In genomic region chr6:26054937-26055669, GRCh38 we compare ENCODE assay signal across 1 cellular context.
A peak's percentile ranks its signal among the peaks of the same experiment; 100 is the strongest.
TF ChIP-seq lines count a peak whose summit lies in the region.

No MANE protein-coding gene starts in this region.

TF ChIP-seq in K562, 482 proteins besides CTCF, POLR2A, EP300 and RAD21 (continued from another document and continues in another):
- 0 out of 2 replicates have a peak, but pooled peaks have one; percentile 34 for TF ChIP-seq MTA1 (IDR thresholded peaks at IDR 0.05; ENCODE audit: borderline replicate concordance)
- TF ChIP-seq ZNF124 (CRISPR knock-in tag; IDR thresholded peaks at IDR 0.05): no peak
- no peak for TF ChIP-seq ZNF507 (tag; conservative IDR thresholded peaks at IDR 0.05)
- no peak for TF ChIP-seq NCOA4 (IDR thresholded peaks at IDR 0.05; ENCODE audit: partially characterized antibody)
- peak; percentile 96 for TF ChIP-seq CHCHD3 (CRISPR knock-in tag; IDR thresholded peaks at IDR 0.05)
- TF ChIP-seq PHF8 (IDR thresholded peaks at IDR 0.05; ENCODE audit: borderline replicate concordance, low read length): no peak
- peak; percentile 68 for TF ChIP-seq SMAD1 (IDR thresholded peaks at IDR 0.05; ENCODE audit: low read depth, low read length, partially characterized antibody)
- TF ChIP-seq KDM5B (IDR thresholded peaks at IDR 0.05; ENCODE audit: insufficient replicate concordance, low read depth, low read length): peak; percentile 69
- TF ChIP-seq MCM5 (IDR thresholded peaks at IDR 0.05; ENCODE audit: low read depth): no peak
- peak; percentile 42; the same call in 1 of the 2 replicates for TF ChIP-seq SMARCA4 (IDR thresholded peaks at IDR 0.05)
- peak; percentile 43; the same call in 1 of the 2 replicates for TF ChIP-seq DPF2 (IDR thresholded peaks at IDR 0.05)
- TF ChIP-seq TAF1 (IDR thresholded peaks at IDR 0.05; ENCODE audit: control insufficient read depth, extremely low read depth, insufficient read depth, low read length, severe bottlenecking): peak; percentile 74
- TF ChIP-seq KLF6 (CRISPR knock-in tag; IDR thresholded peaks at IDR 0.05; ENCODE audit: borderline replicate concordance): no peak
- TF ChIP-seq SRF (CRISPR knock-in tag; IDR thresholded peaks at IDR 0.05): peak in 1 of 2 experiments; percentile 73; a peak in 2 of 4 replicates
- TF ChIP-seq ZNF75A (CRISPR knock-in tag; IDR thresholded peaks at IDR 0.05): 0 out of 2 replicates have a peak, but pooled peaks have one; percentile 25
- TF ChIP-seq ZNF143 (CRISPR knock-in tag; IDR thresholded peaks at IDR 0.05): no peak
- TF ChIP-seq CBX3 (IDR thresholded peaks at IDR 0.05; ENCODE audit: borderline replicate concordance in 1 of 2, low read length in 2 of 2): peak in 1 of 2 experiments; percentile 78; a peak in 2 of 3 replicates
- TF ChIP-seq ZNF644 (tag; IDR thresholded peaks at IDR 0.05; ENCODE audit: low read depth): no peak
- 0 out of 2 replicates have a peak, but pooled peaks have one; percentile 11 for TF ChIP-seq SPI1 (IDR thresholded peaks at IDR 0.05; ENCODE audit: borderline replicate concordance, low read depth, low read length)
- TF ChIP-seq ARNT (IDR thresholded peaks at IDR 0.05): no peak
- 0 out of 2 replicates have a peak, but pooled peaks have one; percentile 35 for TF ChIP-seq ZNF263 (CRISPR knock-in tag; IDR thresholded peaks at IDR 0.05; ENCODE audit: borderline replicate concordance)
- TF ChIP-seq KAT8 (IDR thresholded peaks at IDR 0.05; ENCODE audit: low read depth): no peak; the same call in 1 of the 2 replicates
- peak; percentile 7; the same call in 1 of the 2 replicates for TF ChIP-seq ZBTB12 (CRISPR knock-in tag; IDR thresholded peaks at IDR 0.05)
- TF ChIP-seq, protein P1, sequence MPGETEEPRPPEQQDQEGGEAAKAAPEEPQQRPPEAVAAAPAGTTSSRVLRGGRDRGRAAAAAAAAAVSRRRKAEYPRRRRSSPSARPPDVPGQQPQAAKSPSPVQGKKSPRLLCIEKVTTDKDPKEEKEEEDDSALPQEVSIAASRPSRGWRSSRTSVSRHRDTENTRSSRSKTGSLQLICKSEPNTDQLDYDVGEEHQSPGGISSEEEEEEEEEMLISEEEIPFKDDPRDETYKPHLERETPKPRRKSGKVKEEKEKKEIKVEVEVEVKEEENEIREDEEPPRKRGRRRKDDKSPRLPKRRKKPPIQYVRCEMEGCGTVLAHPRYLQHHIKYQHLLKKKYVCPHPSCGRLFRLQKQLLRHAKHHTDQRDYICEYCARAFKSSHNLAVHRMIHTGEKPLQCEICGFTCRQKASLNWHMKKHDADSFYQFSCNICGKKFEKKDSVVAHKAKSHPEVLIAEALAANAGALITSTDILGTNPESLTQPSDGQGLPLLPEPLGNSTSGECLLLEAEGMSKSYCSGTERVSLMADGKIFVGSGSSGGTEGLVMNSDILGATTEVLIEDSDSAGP (CRISPR knock-in tag; IDR thresholded peaks at IDR 0.05): peak; percentile 70; the same call in 1 of the 2 replicates
- no peak for TF ChIP-seq ZNF174 (CRISPR knock-in tag; IDR thresholded peaks at IDR 0.05)
- TF ChIP-seq, protein P2, sequence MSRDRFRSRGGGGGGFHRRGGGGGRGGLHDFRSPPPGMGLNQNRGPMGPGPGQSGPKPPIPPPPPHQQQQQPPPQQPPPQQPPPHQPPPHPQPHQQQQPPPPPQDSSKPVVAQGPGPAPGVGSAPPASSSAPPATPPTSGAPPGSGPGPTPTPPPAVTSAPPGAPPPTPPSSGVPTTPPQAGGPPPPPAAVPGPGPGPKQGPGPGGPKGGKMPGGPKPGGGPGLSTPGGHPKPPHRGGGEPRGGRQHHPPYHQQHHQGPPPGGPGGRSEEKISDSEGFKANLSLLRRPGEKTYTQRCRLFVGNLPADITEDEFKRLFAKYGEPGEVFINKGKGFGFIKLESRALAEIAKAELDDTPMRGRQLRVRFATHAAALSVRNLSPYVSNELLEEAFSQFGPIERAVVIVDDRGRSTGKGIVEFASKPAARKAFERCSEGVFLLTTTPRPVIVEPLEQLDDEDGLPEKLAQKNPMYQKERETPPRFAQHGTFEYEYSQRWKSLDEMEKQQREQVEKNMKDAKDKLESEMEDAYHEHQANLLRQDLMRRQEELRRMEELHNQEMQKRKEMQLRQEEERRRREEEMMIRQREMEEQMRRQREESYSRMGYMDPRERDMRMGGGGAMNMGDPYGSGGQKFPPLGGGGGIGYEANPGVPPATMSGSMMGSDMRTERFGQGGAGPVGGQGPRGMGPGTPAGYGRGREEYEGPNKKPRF (IDR thresholded peaks at IDR 0.05; ENCODE audit: low read depth, low read length): no peak
- peak; percentile 42 to 70; a peak in 3 of 4 replicates for TF ChIP-seq MAZ (CRISPR knock-in tag; conservative IDR thresholded peaks at IDR 0.05 in 1 of 2, IDR thresholded peaks at IDR 0.05 in 1 of 2)
- TF ChIP-seq MYC (IDR thresholded peaks at IDR 0.05; ENCODE audit: low read depth, low read length): no peak; the same call in none of the 2 replicates
- peak; percentile 85; the same call in 1 of the 2 replicates for TF ChIP-seq MYC (CRISPR knock-in tag; IDR thresholded peaks at IDR 0.05; ENCODE audit: borderline replicate concordance, low read depth)
- no peak for TF ChIP-seq ZNF707 (CRISPR knock-in tag; conservative IDR thresholded peaks at IDR 0.05)
- TF ChIP-seq PTBP1 (IDR thresholded peaks at IDR 0.05; ENCODE audit: low read depth, low read length): peak; percentile 6; the same call in 1 of the 2 replicates
- TF ChIP-seq SP2 (IDR thresholded peaks at IDR 0.05; ENCODE audit: extremely low read depth, low read depth, low read length, poor library complexity, severe bottlenecking): no peak
- no peak for TF ChIP-seq SIX5 (IDR thresholded peaks at IDR 0.05; ENCODE audit: borderline replicate concordance in 1 of 2, insufficient read depth in 1 of 2, low read depth in 1 of 2, low read length in 2 of 2)
- TF ChIP-seq SRSF7 (optimal IDR thresholded peaks at IDR 0.05; ENCODE audit: low read depth, low read length): no peak
- TF ChIP-seq, protein P3, sequence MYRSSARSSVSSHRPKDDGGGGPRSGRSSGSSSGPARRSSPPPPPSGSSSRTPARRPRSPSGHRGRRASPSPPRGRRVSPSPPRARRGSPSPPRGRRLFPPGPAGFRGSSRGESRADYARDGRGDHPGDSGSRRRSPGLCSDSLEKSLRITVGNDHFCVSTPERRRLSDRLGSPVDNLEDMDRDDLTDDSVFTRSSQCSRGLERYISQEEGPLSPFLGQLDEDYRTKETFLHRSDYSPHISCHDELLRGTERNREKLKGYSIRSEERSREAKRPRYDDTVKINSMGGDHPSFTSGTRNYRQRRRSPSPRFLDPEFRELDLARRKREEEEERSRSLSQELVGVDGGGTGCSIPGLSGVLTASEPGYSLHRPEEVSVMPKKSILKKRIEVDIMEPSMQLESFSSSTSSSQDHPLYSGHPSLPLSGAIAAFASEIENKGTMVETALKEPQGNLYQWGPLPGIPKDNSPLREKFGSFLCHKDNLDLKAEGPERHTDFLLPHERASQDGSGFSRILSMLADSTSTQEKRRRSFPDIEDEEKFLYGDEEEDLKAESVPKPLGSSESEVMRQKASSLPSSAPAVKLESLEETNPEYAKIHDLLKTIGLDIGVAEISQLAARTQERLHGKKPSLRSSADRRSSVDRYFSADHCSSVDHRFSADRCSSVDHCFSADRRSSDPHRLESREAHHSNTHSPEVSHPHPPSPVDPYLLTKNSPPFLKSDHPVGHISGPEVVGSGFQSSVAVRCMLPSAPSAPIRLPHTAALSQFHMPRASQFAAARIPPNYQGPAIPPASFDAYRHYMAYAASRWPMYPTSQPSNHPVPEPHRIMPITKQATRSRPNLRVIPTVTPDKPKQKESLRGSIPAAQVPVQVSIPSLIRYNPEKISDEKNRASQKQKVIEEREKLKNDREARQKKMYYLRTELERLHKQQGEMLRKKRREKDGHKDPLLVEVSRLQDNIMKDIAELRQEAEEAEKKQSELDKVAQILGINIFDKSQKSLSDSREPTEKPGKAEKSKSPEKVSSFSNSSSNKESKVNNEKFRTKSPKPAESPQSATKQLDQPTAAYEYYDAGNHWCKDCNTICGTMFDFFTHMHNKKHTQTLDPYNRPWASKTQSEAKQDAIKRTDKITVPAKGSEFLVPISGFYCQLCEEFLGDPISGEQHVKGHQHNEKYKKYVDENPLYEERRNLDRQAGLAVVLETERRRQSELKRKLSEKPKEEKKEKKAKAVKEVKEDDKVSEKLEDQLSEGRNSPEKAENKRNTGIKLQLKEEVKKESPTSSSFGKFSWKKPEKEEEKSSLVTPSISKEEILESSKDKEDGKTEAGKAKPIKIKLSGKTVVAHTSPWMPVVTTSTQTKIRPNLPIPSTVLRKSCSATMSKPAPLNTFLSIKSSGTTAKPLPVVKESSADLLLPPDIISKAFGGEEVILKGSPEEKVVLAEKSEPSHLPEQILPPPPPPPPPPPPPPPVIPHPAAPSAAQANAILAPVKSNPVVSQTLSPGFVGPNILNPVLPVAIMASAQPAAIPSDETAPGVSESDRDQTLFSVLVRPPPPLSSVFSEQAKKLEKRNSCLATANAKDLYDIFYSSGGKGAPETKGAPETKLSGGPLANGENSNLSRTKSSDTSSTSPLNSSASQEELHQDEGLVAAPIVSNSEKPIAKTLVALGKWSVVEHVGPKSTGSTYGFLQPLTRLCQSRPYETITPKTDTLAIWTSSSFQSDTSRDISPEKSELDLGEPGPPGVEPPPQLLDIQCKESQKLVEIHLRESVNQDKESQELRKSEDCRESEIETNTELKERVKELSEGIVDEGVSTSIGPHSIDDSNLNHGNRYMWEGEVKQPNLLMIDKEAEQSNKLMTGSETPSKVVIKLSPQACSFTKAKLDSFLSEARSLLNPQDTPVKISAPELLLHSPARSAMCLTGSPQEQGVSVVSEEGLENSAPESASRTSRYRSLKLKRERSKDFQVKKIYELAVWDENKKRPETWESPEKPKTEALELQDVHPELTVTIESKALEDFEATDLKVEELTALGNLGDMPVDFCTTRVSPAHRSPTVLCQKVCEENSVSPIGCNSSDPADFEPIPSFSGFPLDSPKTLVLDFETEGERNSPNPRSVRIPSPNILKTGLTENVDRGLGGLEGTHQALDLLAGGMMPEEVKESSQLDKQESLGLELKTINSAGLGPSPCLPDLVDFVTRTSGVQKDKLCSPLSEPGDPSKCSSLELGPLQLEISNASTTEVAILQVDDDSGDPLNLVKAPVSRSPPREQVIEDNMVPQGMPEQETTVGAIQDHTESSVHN (IDR thresholded peaks at IDR 0.05; ENCODE audit: borderline replicate concordance in 1 of 2, low read depth in 1 of 2): 0 out of 4 replicates have a peak, but pooled peaks of 1 of the 2 experiments have one; percentile 17
- peak; percentile 32 for TF ChIP-seq MEIS2 (IDR thresholded peaks at IDR 0.05; ENCODE audit: partially characterized antibody)
- no peak for TF ChIP-seq ZBTB2 (IDR thresholded peaks at IDR 0.05)
- TF ChIP-seq CEBPB (tag; IDR thresholded peaks at IDR 0.05): no peak
- peak; percentile 14 for TF ChIP-seq NKRF (IDR thresholded peaks at IDR 0.05; ENCODE audit: borderline replicate concordance)
- TF ChIP-seq ZBTB17 (CRISPR knock-in tag; IDR thresholded peaks at IDR 0.05): peak; percentile 85
- no peak for TF ChIP-seq NCOA2 (IDR thresholded peaks at IDR 0.05; ENCODE audit: partially characterized antibody in 2 of 2)
- 0 out of 2 replicates have a peak, but pooled peaks have one; percentile 40 for TF ChIP-seq ZNF431 (CRISPR knock-in tag; IDR thresholded peaks at IDR 0.05)
- 0 out of 2 replicates have a peak, but pooled peaks have one; percentile 3 for TF ChIP-seq SMC3 (conservative IDR thresholded peaks at IDR 0.05; ENCODE audit: insufficient read depth, low read depth, low read length)
- TF ChIP-seq CAMTA2 (CRISPR knock-in tag; conservative IDR thresholded peaks at IDR 0.05): peak; percentile 60; the same call in 1 of the 2 replicates
- TF ChIP-seq HOMEZ (CRISPR knock-in tag; IDR thresholded peaks at IDR 0.05): no peak
- TF ChIP-seq MED1 (CRISPR knock-in tag; IDR thresholded peaks at IDR 0.05; ENCODE audit: borderline replicate concordance): no peak
